In genomic region chr12:104285740-104286537, GRCh38 we compare ENCODE assay signal across 8 cellular contexts. TPM values are rescaled to one million over a fixed set of nuclear protein-coding genes. Genes with fewer than 3 reads are reported as not detected.
DNase-seq lines count a peak whose midpoint lies in the region; ATAC-seq and TF ChIP-seq lines count a peak whose summit lies in the region.

No MANE protein-coding gene starts in this region.

- H3K9ac ChIP-seq in HUES6 (ENCODE audit: low read length), result peak overlapping the region; percentile 94

- DNase-seq in activated T-helper 1 cell treated with anti-CD3 and anti-CD28 coated beads, Interleukin-12 subunit alpha, Interleukin-12 subunit beta, Interleukin-2, Interleukin-4 antibody, amounts not matched to agents 30 ng/mL and 10 ng/mL and 1 ng/mL, durations not matched to agents 14 hours and 24 hours and 36 hours (ENCODE audit: low spot score), result no peak
- peak; percentile 60 for DNase-seq in islet precursor cell
- DNase-seq in stomach, result peak; percentile 60
- DNase-seq in NK-92 treated with Interleukin-12 subunit alpha and Interleukin-12 subunit beta, amount 100 ng/mL, for 24 hours (lab: John Stamatoyannopoulos, UW), result no peak
- DNase-seq in A172 (ENCODE audit: low spot score), result no peak

- H3K4me1 Mint-ChIP-seq in activated T-helper 1 cell treated with anti-CD3 and anti-CD28 coated beads, Interleukin-12 subunit alpha, Interleukin-12 subunit beta, Interleukin-2, Interleukin-4 antibody, amounts not matched to agents 30 ng/mL and 10 ng/mL and 1 ng/mL, durations not matched to agents 14 hours and 24 hours and 36 hours (ENCODE audit: low read depth), result peaks cover 25% of the 10 kb centered on the region

- no peaks in the 10 kb centered on the region for H3K27me3 ChIP-seq in HUES6 (ENCODE audit: control insufficient read depth, insufficient read depth, low read length)
- H3K27me3 ChIP-seq in stomach, result no peaks in the 10 kb centered on the region

- H3K27ac ChIP-seq in C4-2B, result peak overlapping the region; percentile 95
- H3K27ac ChIP-seq in HUES6 (ENCODE audit: low read depth, low read length), result peak overlapping the region; percentile 93
- H3K27ac ChIP-seq in stomach, result peak overlapping the region; percentile 91 to 98 (median 94)

- H3K9me3 ChIP-seq in HUES6 (ENCODE audit: control insufficient read depth, insufficient read depth, low read depth, low read length) (peaks cover 2% of the 10 kb centered on the region; the same call in 1 of the 2 replicates), stomach (no peaks in the 10 kb centered on the region)

- peak overlapping the region; percentile 89; the same call in 1 of the 2 replicates for H3K4me3 ChIP-seq in HUES6 (ENCODE audit: low read depth, low read length)
- H3K4me3 ChIP-seq in stomach, result peak overlapping the region; percentile 58 to 70 (median 64)

- intact Hi-C loops in activated T-helper 1 cell treated with anti-CD3 and anti-CD28 coated beads, Interleukin-12 subunit alpha, Interleukin-12 subunit beta, Interleukin-2, Interleukin-4 antibody, amounts not matched to agents 30 ng/mL and 10 ng/mL and 1 ng/mL, durations not matched to agents 14 hours and 24 hours and 36 hours (cut with micrococcal nuclease), result loop anchor here (1.0 to 5.0 kb wide), 12 partner anchors 66 to 1046 kb away; partner anchors contain the start of genes C12orf75, HCFC2, NOPCHAP1 and NT5DC3
- intact Hi-C loops in stomach (cut with DNase I; ENCODE audit: low total_unique reads), result no loop called here

- TF ChIP-seq EP300 in stomach (IDR thresholded peaks at IDR 0.05), result no peak

- no peak for TF ChIP-seq CTCF in C4-2B (conservative IDR thresholded peaks at IDR 0.05)
- TF ChIP-seq CTCF in stomach (IDR thresholded peaks at IDR 0.05), result no peak

- 24 to 45% (median 27%) methylated on average over 3 of the region's 3 CpGs for WGBS in stomach, 5 donors

- H3K4me1 ChIP-seq in HUES6 (ENCODE audit: control insufficient read depth, insufficient read depth, low read length) (peaks cover 22% of the 10 kb centered on the region), stomach (peaks cover 21 to 45% (median 28%) of the 10 kb centered on the region in 4 donors)

- peak overlapping the region; percentile 99 for H3K27ac Mint-ChIP-seq in activated T-helper 1 cell treated with anti-CD3 and anti-CD28 coated beads, Interleukin-12 subunit alpha, Interleukin-12 subunit beta, Interleukin-2, Interleukin-4 antibody, amounts not matched to agents 30 ng/mL and 10 ng/mL and 1 ng/mL, durations not matched to agents 14 hours and 24 hours and 36 hours

- H3K27me3 Mint-ChIP-seq in activated T-helper 1 cell treated with anti-CD3 and anti-CD28 coated beads, Interleukin-12 subunit alpha, Interleukin-12 subunit beta, Interleukin-2, Interleukin-4 antibody, amounts not matched to agents 30 ng/mL and 10 ng/mL and 1 ng/mL, durations not matched to agents 14 hours and 24 hours and 36 hours (ENCODE audit: insufficient read depth), result peaks cover 1% of the 10 kb centered on the region

- H3K36me3 ChIP-seq in HUES6 (ENCODE audit: control insufficient read depth, insufficient read depth, low read length), result peaks cover 12% of the 10 kb centered on the region; the same call in 1 of the 2 replicates
- H3K36me3 ChIP-seq in stomach, result peaks cover 0 to 7% (median 4%) of the 10 kb centered on the region in 4 donors

- ATAC-seq in HG02678 (IDR thresholded peaks at IDR 0.05; ENCODE audit: unreplicated experiment), result no peak

- peaks cover 5% of the 10 kb centered on the region for H3K36me3 Mint-ChIP-seq in activated T-helper 1 cell treated with anti-CD3 and anti-CD28 coated beads, Interleukin-12 subunit alpha, Interleukin-12 subunit beta, Interleukin-2, Interleukin-4 antibody, amounts not matched to agents 30 ng/mL and 10 ng/mL and 1 ng/mL, durations not matched to agents 14 hours and 24 hours and 36 hours (ENCODE audit: low read depth)

- TF ChIP-seq POLR2A in stomach (IDR thresholded peaks at IDR 0.05), result no peak

- no peaks in the 10 kb centered on the region for H3K9me3 Mint-ChIP-seq in activated T-helper 1 cell treated with anti-CD3 and anti-CD28 coated beads, Interleukin-12 subunit alpha, Interleukin-12 subunit beta, Interleukin-2, Interleukin-4 antibody, amounts not matched to agents 30 ng/mL and 10 ng/mL and 1 ng/mL, durations not matched to agents 14 hours and 24 hours and 36 hours

- peak overlapping the region; percentile 98 for H3K4me3 Mint-ChIP-seq in activated T-helper 1 cell treated with anti-CD3 and anti-CD28 coated beads, Interleukin-12 subunit alpha, Interleukin-12 subunit beta, Interleukin-2, Interleukin-4 antibody, amounts not matched to agents 30 ng/mL and 10 ng/mL and 1 ng/mL, durations not matched to agents 14 hours and 24 hours and 36 hours

RNA-seq across cellular contexts. Expression of gene EID3, which starts 17.6 kb away (rescaled TPM):
- total RNA-seq in activated T-helper 1 cell treated with anti-CD3 and anti-CD28 coated beads, Interleukin-12 subunit alpha, Interleukin-12 subunit beta, Interleukin-2, Interleukin-4 antibody, amounts not matched to agents 30 ng/mL and 10 ng/mL and 1 ng/mL, durations not matched to agents 14 hours and 24 hours and 36 hours, result 10.5 and 10.6 TPM in 2 replicates
- total RNA-seq in stomach, result 10 to 100 TPM; 14.7 to 78.1 (median 26.7) TPM
- polyA plus RNA-seq in stomach, result 1 to 10 TPM; 1.6 to 2.6 (median 2.3) TPM
- 1.1 and 5.7 TPM in 2 replicates for total RNA-seq in A172 (2014; rRNA removed; shearing (Covaris generic))

Comparison
In these comparisons a context has a peak if more than half of its experiments do, and no peak if none do; other contexts are left out.
1. DNase-seq: peak in islet precursor cell (single experiment) and stomach (single experiment); none in activated T-helper 1 cell treated with anti-CD3 and anti-CD28 coated beads, Interleukin-12 subunit alpha, Interleukin-12 subunit beta, Interleukin-2, Interleukin-4 antibody, amounts not matched to agents 30 ng/mL and 10 ng/mL and 1 ng/mL, durations not matched to agents 14 hours and 24 hours and 36 hours (single experiment), NK-92 treated with Interleukin-12 subunit alpha and Interleukin-12 subunit beta, amount 100 ng/mL, for 24 hours (single experiment) and A172 (single experiment).
2. Peak in every context shown above with its lines, with median percentiles within 50 percentile points of each other: H3K27ac ChIP-seq.